In genomic region chr7:25708211-25708610, GRCh38 we compare ENCODE assay signal across 24 cellular contexts.
"Had no signal": no experiment of that assay in that cellular context is flagged by ENCODE, and none has a peak within 500 bp of the region (broad histone marks: within the 10 kb centered on the region; RNA-seq: fewer than 3 reads in every experiment).

No MANE protein-coding gene starts in this region.

- ATAC-seq: activated CD4-positive, alpha-beta T cell treated with anti-CD3 and anti-CD28 coated beads for 36 hours; activated naive CD8-positive, alpha-beta T cell treated with anti-CD3 and anti-CD28 coated beads, Interleukin-2, amount 50 U/mL, for 24 hours; activated T-cell treated with anti-CD3 and anti-CD28 coated beads, Interleukin-2, amount 50 U/mL, for 72 hours; body of pancreas; esophagus mucosa; left ventricle myocardium superior; pancreas; psoas muscle had no signal

- H3K27me3 ChIP-seq: body of pancreas, neutrophil, pancreas, right atrium auricular region, tibial artery had no signal

- DNase-seq: activated B cell treated with CpG ODN at 0.5 μM for 24 hours; activated CD4-positive, alpha-beta memory T cell treated with anti-CD3 and anti-CD28 coated beads for 36 hours; activated CD4-positive, alpha-beta T cell treated with anti-CD3 and anti-CD28 coated beads for 36 hours; activated gamma-delta T cell; activated naive CD4-positive, alpha-beta T cell treated with anti-CD3 and anti-CD28 coated beads, Interleukin-2, amount 50 U/mL, for 16 hours; activated naive CD8-positive, alpha-beta T cell treated with anti-CD3 and anti-CD28 coated beads, Interleukin-2, amount 50 U/mL, for 24 hours; activated T-cell treated with anti-CD3 and anti-CD28 coated beads, Interleukin-2, amount 50 U/mL, for 72 hours; body of pancreas; dermis blood vessel endothelial cell; effector memory CD4-positive, alpha-beta T cell; glutamatergic neuron; hippocampal formation; mammary epithelial cell; naive B cell; pancreas; psoas muscle; stimulated activated CD4-positive, alpha-beta T cell treated with anti-CD3 and anti-CD28 coated beads, Interleukin-1b, Interleukin-23, amount 100 ng/mL, for 48 hours; T-helper 1 cell; tibial artery had no signal

- H3K9me3 Mint-ChIP-seq: activated CD4-positive, alpha-beta memory T cell treated with anti-CD3 and anti-CD28 coated beads for 36 hours; activated naive CD8-positive, alpha-beta T cell treated with anti-CD3 and anti-CD28 coated beads, Interleukin-2, amount 50 U/mL, for 24 hours had no signal

- H3K4me3 Mint-ChIP-seq: activated B cell treated with CpG ODN at 0.5 μM for 24 hours; activated CD4-positive, alpha-beta memory T cell treated with anti-CD3 and anti-CD28 coated beads for 36 hours; activated CD4-positive, alpha-beta T cell treated with anti-CD3 and anti-CD28 coated beads for 36 hours; activated naive CD8-positive, alpha-beta T cell treated with anti-CD3 and anti-CD28 coated beads, Interleukin-2, amount 50 U/mL, for 24 hours; activated T-cell treated with anti-CD3 and anti-CD28 coated beads, Interleukin-2, amount 50 U/mL, for 72 hours; naive B cell; stimulated activated naive CD8-positive, alpha-beta T cell treated with anti-CD3 and anti-CD28 coated beads, Interleukin-15, Interleukin-2, amounts not matched to agents 100 ng/mL and 50 ng/mL, for 24 hours had no signal

- H3K36me3 ChIP-seq: neutrophil, pancreas, right atrium auricular region, tibial artery had no signal

- H3K36me3 Mint-ChIP-seq: activated CD4-positive, alpha-beta memory T cell treated with anti-CD3 and anti-CD28 coated beads for 36 hours had no signal

- H3K27me3 Mint-ChIP-seq: activated CD4-positive, alpha-beta T cell treated with anti-CD3 and anti-CD28 coated beads for 36 hours; stimulated activated naive CD8-positive, alpha-beta T cell treated with anti-CD3 and anti-CD28 coated beads, Interleukin-15, Interleukin-2, amounts not matched to agents 100 ng/mL and 50 ng/mL, for 24 hours had no signal

- H3K27ac ChIP-seq: body of pancreas, neutrophil, pancreas, psoas muscle, tibial artery had no signal

- H3K9me3 ChIP-seq: body of pancreas, neutrophil, pancreas, psoas muscle, right atrium auricular region, tibial artery had no signal

- H3K4me1 Mint-ChIP-seq: activated B cell treated with CpG ODN at 0.5 μM for 24 hours; activated CD4-positive, alpha-beta T cell treated with anti-CD3 and anti-CD28 coated beads for 36 hours; activated naive CD8-positive, alpha-beta T cell treated with anti-CD3 and anti-CD28 coated beads, Interleukin-2, amount 50 U/mL, for 24 hours; naive B cell had no signal

- H3K4me1 ChIP-seq: body of pancreas, pancreas had no signal

- H3K27ac Mint-ChIP-seq: activated B cell treated with CpG ODN at 0.5 μM for 24 hours; activated CD4-positive, alpha-beta memory T cell treated with anti-CD3 and anti-CD28 coated beads for 36 hours; activated CD4-positive, alpha-beta T cell treated with anti-CD3 and anti-CD28 coated beads for 36 hours; activated naive CD8-positive, alpha-beta T cell treated with anti-CD3 and anti-CD28 coated beads, Interleukin-2, amount 50 U/mL, for 24 hours; activated T-cell treated with anti-CD3 and anti-CD28 coated beads, Interleukin-2, amount 50 U/mL, for 72 hours; naive B cell; stimulated activated naive CD8-positive, alpha-beta T cell treated with anti-CD3 and anti-CD28 coated beads, Interleukin-15, Interleukin-2, amounts not matched to agents 100 ng/mL and 50 ng/mL, for 24 hours had no signal

- H3K4me3 ChIP-seq: body of pancreas, pancreas, psoas muscle, right atrium auricular region, tibial artery had no signal
